23 cellular contexts compared by ENCODE assay signal in genomic region chr17:17704931-17705330, GRCh38.
"Had no signal": no experiment of that assay in that cellular context is flagged by ENCODE, and none has a peak within 500 bp of the region (broad histone marks: within the 10 kb centered on the region; RNA-seq: fewer than 3 reads in every experiment).

No MANE protein-coding gene starts in this region.

- H3K27ac ChIP-seq: epithelial cell of prostate, gastrocnemius medialis, heart left ventricle, hepatocyte, left lung, pancreas, stomach, thyroid gland, vagina had no signal

- H3K9me3 ChIP-seq: gastrocnemius medialis, heart left ventricle, left lung, pancreas, stomach, thyroid gland, vagina had no signal

- H3K27me3 ChIP-seq: gastrocnemius medialis, heart left ventricle, hepatocyte, pancreas, stomach, thyroid gland, vagina had no signal

- H3K27me3 Mint-ChIP-seq: naive thymus-derived CD8-positive, alpha-beta T cell had no signal

- H3K9me3 Mint-ChIP-seq: naive thymus-derived CD8-positive, alpha-beta T cell; nephron progenitor cell; stimulated activated effector memory CD8-positive, alpha-beta T cell treated with anti-CD3 and anti-CD28 coated beads, Interleukin-12 subunit alpha, Interleukin-12 subunit beta, amount 100 ng/mL, for 72 hours had no signal

- H3K4me3 ChIP-seq: gastrocnemius medialis, heart left ventricle, hepatocyte, left lung, pancreas, smooth muscle cell, stomach, thyroid gland, vagina had no signal

- H3K36me3 ChIP-seq: gastrocnemius medialis, heart left ventricle, left lung, pancreas, stomach, thyroid gland, vagina had no signal

- DNase-seq: cortex of kidney; foreskin fibroblast; gastrocnemius medialis; heart left ventricle; kidney; left lung; mesenchymal stem cell; midbrain; naive thymus-derived CD8-positive, alpha-beta T cell; nephron progenitor cell; occipital lobe; pancreas; stimulated activated CD4-positive, alpha-beta T cell treated with anti-CD3 and anti-CD28 coated beads, Interleukin-2, amount 100 ng/mL, for 24 hours; stimulated activated CD4-positive, alpha-beta T cell treated with anti-CD3 and anti-CD28 coated beads, Interleukin-4, amount 100 ng/mL, for 24 hours; stimulated activated naive CD4-positive, alpha-beta T cell treated with Interleukin-2 at 50 U/mL for 16 hours; stomach; thyroid gland; trophoblast cell had no signal

- H3K4me3 Mint-ChIP-seq: naive thymus-derived CD8-positive, alpha-beta T cell; nephron progenitor cell; stimulated activated effector memory CD8-positive, alpha-beta T cell treated with anti-CD3 and anti-CD28 coated beads, Interleukin-12 subunit alpha, Interleukin-12 subunit beta, amount 100 ng/mL, for 72 hours had no signal

- H3K27ac Mint-ChIP-seq: nephron progenitor cell; stimulated activated effector memory CD8-positive, alpha-beta T cell treated with anti-CD3 and anti-CD28 coated beads, Interleukin-12 subunit alpha, Interleukin-12 subunit beta, amount 100 ng/mL, for 72 hours had no signal
